In the genomic region with DNA sequence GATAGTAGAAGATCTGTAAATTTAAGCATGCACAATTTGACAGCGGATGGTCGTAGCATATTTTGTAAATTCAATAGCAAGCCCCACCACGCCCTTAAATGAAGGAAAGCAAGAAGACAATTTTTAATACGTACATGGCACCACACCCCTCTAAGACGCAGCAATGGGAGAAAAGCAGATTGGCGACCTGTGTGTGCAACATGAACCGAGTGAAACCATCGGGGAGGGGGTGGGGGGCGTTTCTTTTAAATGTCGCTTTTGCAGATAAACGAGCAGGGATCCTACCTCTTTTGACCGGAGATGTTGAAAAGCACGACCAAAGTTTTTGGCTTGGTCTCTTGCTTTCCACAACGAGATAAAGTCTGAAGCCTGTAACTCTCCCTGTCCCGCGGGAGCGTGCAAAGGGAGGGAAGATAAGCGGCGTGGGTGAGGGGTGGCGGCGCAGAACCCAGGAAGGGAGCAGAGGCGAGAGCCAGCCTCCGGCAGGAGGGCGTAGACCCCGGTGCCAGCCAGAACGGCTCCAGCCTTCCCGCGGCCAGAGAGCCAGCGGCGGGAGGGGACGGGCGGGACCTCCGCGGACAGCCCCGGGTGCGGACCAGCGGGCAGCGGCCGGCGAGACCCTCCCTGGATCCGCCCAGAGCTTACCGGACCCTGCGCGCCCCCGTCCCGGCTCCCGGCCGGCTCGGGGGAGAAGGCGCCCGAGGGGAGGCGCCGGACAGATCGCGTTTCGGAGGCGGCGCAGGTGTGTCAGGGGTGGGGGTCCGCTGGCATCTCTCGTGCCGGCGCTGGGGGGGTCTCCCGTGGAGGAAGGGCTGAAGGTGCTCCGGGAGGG, we compare ENCODE assay signal across 8 cellular contexts. TPM values are rescaled to one million over a fixed set of nuclear protein-coding genes. Genes with fewer than 3 reads are reported as not detected.
DNase-seq lines count a peak whose midpoint lies in the region; ATAC-seq lines count a peak whose summit lies in the region.

A gene with protein sequence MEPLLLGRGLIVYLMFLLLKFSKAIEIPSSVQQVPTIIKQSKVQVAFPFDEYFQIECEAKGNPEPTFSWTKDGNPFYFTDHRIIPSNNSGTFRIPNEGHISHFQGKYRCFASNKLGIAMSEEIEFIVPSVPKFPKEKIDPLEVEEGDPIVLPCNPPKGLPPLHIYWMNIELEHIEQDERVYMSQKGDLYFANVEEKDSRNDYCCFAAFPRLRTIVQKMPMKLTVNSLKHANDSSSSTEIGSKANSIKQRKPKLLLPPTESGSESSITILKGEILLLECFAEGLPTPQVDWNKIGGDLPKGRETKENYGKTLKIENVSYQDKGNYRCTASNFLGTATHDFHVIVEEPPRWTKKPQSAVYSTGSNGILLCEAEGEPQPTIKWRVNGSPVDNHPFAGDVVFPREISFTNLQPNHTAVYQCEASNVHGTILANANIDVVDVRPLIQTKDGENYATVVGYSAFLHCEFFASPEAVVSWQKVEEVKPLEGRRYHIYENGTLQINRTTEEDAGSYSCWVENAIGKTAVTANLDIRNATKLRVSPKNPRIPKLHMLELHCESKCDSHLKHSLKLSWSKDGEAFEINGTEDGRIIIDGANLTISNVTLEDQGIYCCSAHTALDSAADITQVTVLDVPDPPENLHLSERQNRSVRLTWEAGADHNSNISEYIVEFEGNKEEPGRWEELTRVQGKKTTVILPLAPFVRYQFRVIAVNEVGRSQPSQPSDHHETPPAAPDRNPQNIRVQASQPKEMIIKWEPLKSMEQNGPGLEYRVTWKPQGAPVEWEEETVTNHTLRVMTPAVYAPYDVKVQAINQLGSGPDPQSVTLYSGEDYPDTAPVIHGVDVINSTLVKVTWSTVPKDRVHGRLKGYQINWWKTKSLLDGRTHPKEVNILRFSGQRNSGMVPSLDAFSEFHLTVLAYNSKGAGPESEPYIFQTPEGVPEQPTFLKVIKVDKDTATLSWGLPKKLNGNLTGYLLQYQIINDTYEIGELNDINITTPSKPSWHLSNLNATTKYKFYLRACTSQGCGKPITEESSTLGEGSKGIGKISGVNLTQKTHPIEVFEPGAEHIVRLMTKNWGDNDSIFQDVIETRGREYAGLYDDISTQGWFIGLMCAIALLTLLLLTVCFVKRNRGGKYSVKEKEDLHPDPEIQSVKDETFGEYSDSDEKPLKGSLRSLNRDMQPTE (N-terminal part only) (plus strand): TSS at position 442 of the 832 bp plus-strand sequence. CDS start 123,014 bp downstream, outside the sequence.

- DNase-seq in COLO829 (ENCODE audit: low spot score): peak; percentile 10
- no peak for DNase-seq in naive thymus-derived CD8-positive, alpha-beta T cell
- DNase-seq in hepatic stellate cell (ENCODE audit: low spot score): no peak
- DNase-seq in EL: no peak

- H3K9me3 ChIP-seq in duodenal mucosa (ENCODE audit: control insufficient read depth in 1 of 2, low read length in 2 of 2): no peaks in the 10 kb centered on the region

- POLR2A ChIA-PET in naive thymus-derived CD8-positive, alpha-beta T cell (lab: Charles Lee): no interaction called here

- peak within 1 kb of the TSS; percentile 50 for H3K27ac ChIP-seq in duodenal mucosa (ENCODE audit: low read depth, low read length)

- H3K36me3 Mint-ChIP-seq in naive thymus-derived CD8-positive, alpha-beta T cell: peaks cover 0 to 14% (median 3%) of the 10 kb centered on the region in 3 donors

- H3K4me3 Mint-ChIP-seq in naive thymus-derived CD8-positive, alpha-beta T cell: peak within 1 kb of the TSS in 9 of 10 donors; percentile 1 to 67 (median 36)

- H3K4me3 ChIP-seq in duodenal mucosa (ENCODE audit: low read depth in 1 of 2, low read length in 2 of 2): peak within 1 kb of the TSS; percentile 47 to 50

- no peak within 1 kb of the TSS for H3K27ac Mint-ChIP-seq in naive thymus-derived CD8-positive, alpha-beta T cell

- H3K4me1 ChIP-seq in duodenal mucosa (ENCODE audit: control insufficient read depth in 1 of 2, insufficient read depth in 2 of 2, low read length in 2 of 2): no peaks in the 10 kb centered on the region

- H3K36me3 ChIP-seq in duodenal mucosa (ENCODE audit: control insufficient read depth in 1 of 2, insufficient read depth in 2 of 2, low read length in 2 of 2): no peaks in the 10 kb centered on the region

- H3K4me1 Mint-ChIP-seq in naive thymus-derived CD8-positive, alpha-beta T cell: peaks cover 2 to 8% (median 5%) of the 10 kb centered on the region in 4 donors

- H3K27me3 Mint-ChIP-seq in naive thymus-derived CD8-positive, alpha-beta T cell: peaks cover 7 to 37% (median 35%) of the 10 kb centered on the region in 5 donors

- H3K27me3 ChIP-seq in duodenal mucosa (ENCODE audit: control insufficient read depth in 1 of 2, insufficient read depth in 2 of 2, low read length in 2 of 2): peaks cover 18 to 20% of the 10 kb centered on the region in 2 donors

- H3K9me3 Mint-ChIP-seq in naive thymus-derived CD8-positive, alpha-beta T cell: peaks cover 0 to 8% (median 4%) of the 10 kb centered on the region in 9 donors

- ATAC-seq in HG03432 (IDR thresholded peaks at IDR 0.05; ENCODE audit: unreplicated experiment): peak; percentile 36
- ATAC-seq in naive thymus-derived CD8-positive, alpha-beta T cell: no peak
- no peak for ATAC-seq in GM21423 (IDR thresholded peaks at IDR 0.05; ENCODE audit: unreplicated experiment)
- ATAC-seq in GM19455 (IDR thresholded peaks at IDR 0.05; ENCODE audit: unreplicated experiment): no peak

- no peak within 1 kb of the TSS for H3K9ac ChIP-seq in duodenal mucosa (ENCODE audit: low read depth in 1 of 2, low read length in 2 of 2)

RNA-seq across cellular contexts. Expression of the gene that starts here (rescaled TPM):
- under 1 TPM; 0.33 to 0.60 TPM for total RNA-seq in naive thymus-derived CD8-positive, alpha-beta T cell
- polyA plus RNA-seq in naive thymus-derived CD8-positive, alpha-beta T cell: not detected
